Comparison of ENCODE assay signal across 14 cellular contexts in the genomic region with DNA sequence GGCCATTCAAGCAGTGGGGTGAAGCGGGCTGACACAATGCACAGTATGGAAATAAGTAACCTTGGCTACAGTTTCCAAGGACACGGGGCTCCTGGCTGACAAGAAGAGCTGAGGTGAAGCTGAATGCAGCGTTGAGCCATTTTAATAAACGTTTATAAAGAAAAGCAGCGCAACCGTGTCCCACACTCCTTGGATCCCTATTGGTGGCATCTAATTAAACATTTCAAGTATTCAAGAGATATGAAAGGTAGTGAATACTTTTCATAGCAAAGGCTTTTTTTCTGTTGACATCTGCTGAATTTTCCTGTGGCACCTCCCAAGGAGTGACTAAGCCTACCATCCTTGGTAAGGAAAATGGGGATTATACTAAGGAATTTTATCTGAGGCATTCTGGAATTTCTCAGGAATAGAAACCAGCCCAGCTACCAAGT. TPM values are rescaled to one million over a fixed set of nuclear protein-coding genes. Genes with fewer than 3 reads are reported as not detected.
DNase-seq lines count a peak whose midpoint lies in the region; ATAC-seq and TF ChIP-seq lines count a peak whose summit lies in the region.
"Had no signal": no experiment of that assay in that cellular context is flagged by ENCODE, and none has a peak within 500 bp of the region (broad histone marks: within the 10 kb centered on the region; RNA-seq: fewer than 3 reads in every experiment).

No MANE protein-coding gene starts in this region.

- no peak for TF ChIP-seq POLR2A in upper lobe of left lung (IDR thresholded peaks at IDR 0.05)

- H3K27me3 Mint-ChIP-seq in T-helper 17 cell: no peaks in the 10 kb centered on the region
- H3K27me3 Mint-ChIP-seq: activated B cell treated with CpG ODN at 0.5 μM for 24 hours, memory B cell had no signal

- H3K4me1 Mint-ChIP-seq in T-helper 17 cell: peaks cover 5% of the 10 kb centered on the region
- H3K4me1 Mint-ChIP-seq: activated B cell treated with CpG ODN at 0.5 μM for 24 hours, memory B cell had no signal

- no peaks in the 10 kb centered on the region for H3K4me1 ChIP-seq in upper lobe of left lung
- H3K4me1 ChIP-seq: thyroid gland had no signal

- H3K27me3 ChIP-seq in upper lobe of left lung: no peaks in the 10 kb centered on the region
- H3K27me3 ChIP-seq: thyroid gland had no signal

- H3K27ac Mint-ChIP-seq in T-helper 17 cell: peak overlapping the region; percentile 56
- H3K27ac Mint-ChIP-seq: activated B cell treated with CpG ODN at 0.5 μM for 24 hours, memory B cell had no signal

- 79% methylated on average over 6 of the region's 6 CpGs for WGBS in upper lobe of left lung, 2 donors

- peaks cover 9 to 86% (median 57%) of the 10 kb centered on the region in 4 donors for H3K36me3 ChIP-seq in upper lobe of left lung

- no peak for TF ChIP-seq CTCF in upper lobe of left lung (IDR thresholded peaks at IDR 0.05)

- ATAC-seq in T-helper 17 cell (no peak), upper lobe of left lung (ENCODE audit: low FRiP score in 2 of 2) (no peak), GM18868 (IDR thresholded peaks at IDR 0.05; ENCODE audit: unreplicated experiment) (no peak), GM18517 (IDR thresholded peaks at IDR 0.05; ENCODE audit: unreplicated experiment) (no peak)

- DNase-seq in AG08395 (ENCODE audit: low spot score) (peak; percentile 21), HS-5 (ENCODE audit: low read depth) (peak; percentile 15), T-helper 17 cell (no peak), left kidney (ENCODE audit: low read depth, low spot score) (peak; percentile 64), upper lobe of left lung (no peak), hippocampal formation (lab: John Stamatoyannopoulos, UW) (no peak)
- DNase-seq: activated B cell treated with CpG ODN at 0.5 μM for 24 hours; activated CD8-positive, alpha-beta memory T cell treated with anti-CD3 and anti-CD28 coated beads, Interleukin-2, amount 50 U/mL, for 4 hours; Kasumi-1; NCI-H2081 treated with DMSO at 0.1 percent for 48 hours; thyroid gland had no signal

- H3K4me3 Mint-ChIP-seq in T-helper 17 cell: no peak overlapping the region
- H3K4me3 Mint-ChIP-seq: activated B cell treated with CpG ODN at 0.5 μM for 24 hours, memory B cell had no signal

- H3K9me3 ChIP-seq in T-helper 17 cell (ENCODE audit: control insufficient read depth, low read length, poor library complexity, severe bottlenecking) (no peaks in the 10 kb centered on the region), upper lobe of left lung (no peaks in the 10 kb centered on the region)
- H3K9me3 ChIP-seq: thyroid gland had no signal

- no peak overlapping the region for H3K27ac ChIP-seq in upper lobe of left lung
- H3K27ac ChIP-seq: thyroid gland had no signal

- peaks cover 2% of the 10 kb centered on the region for H3K36me3 Mint-ChIP-seq in T-helper 17 cell (ENCODE audit: low read depth)

- no peak overlapping the region for H3K4me3 ChIP-seq in upper lobe of left lung
- H3K4me3 ChIP-seq: thyroid gland had no signal

- no peak for TF ChIP-seq EP300 in upper lobe of left lung (IDR thresholded peaks at IDR 0.05)

RNA-seq across cellular contexts. Expression of gene DUSP14, which starts 26.5 kb away (rescaled TPM):
- total RNA-seq in T-helper 17 cell (1 to 10 TPM; 3.9 to 4.4 TPM), upper lobe of left lung (10 to 100 TPM in 3 of 6 donors, 1 to 10 TPM in 3; 4.2 to 40.0 (median 9.4) TPM)

Comparison
In these comparisons a context has a peak if more than half of its experiments do, and no peak if none do; other contexts are left out.
1. DNase-seq: peak in AG08395 (single experiment), HS-5 (single experiment) and left kidney (single experiment); none in T-helper 17 cell (0 of 3), upper lobe of left lung (0 of 2) and hippocampal formation (0 of 2).